8 cellular contexts compared by ENCODE assay signal in the genomic region with DNA sequence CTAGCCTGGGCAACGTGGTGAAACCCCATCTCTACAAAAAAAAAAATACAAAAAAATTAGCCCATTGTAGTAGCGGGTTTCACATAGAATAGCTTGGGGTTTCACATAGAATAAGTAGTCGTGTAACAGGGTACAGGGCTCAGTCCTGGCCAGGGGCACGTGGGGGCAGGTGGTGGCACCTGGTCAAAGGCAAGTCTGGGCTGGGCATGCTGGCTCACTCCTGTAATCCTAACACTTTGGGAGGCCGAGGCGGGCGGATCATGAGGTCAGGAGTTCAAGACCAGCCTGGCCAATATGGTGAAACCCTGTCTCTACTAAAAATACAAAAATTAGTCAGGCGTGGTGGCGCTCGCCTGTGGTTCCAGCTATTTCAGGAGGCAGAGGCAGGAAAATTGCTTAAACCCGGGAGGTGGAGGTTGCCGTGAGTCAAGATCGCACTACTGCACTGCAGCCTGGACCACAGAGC. TPM values are rescaled to one million over a fixed set of nuclear protein-coding genes. Genes with fewer than 3 reads are reported as not detected.
DNase-seq lines count a peak whose midpoint lies in the region; ATAC-seq, FAIRE-seq and TF ChIP-seq lines count a peak whose summit lies in the region.
"Not testable (repeated sequence)": the region's sequence is repeated elsewhere in the genome, so short reads cannot be mapped to it uniquely, and the experiment has no call there.

No MANE protein-coding gene starts in this region.

- intact Hi-C loops in PC-9 (cut with micrococcal nuclease; ENCODE audit: unreplicated experiment), result loop anchor here (1.0 kb wide), 2 partner anchors 9 to 13 kb away; no protein-coding TSS in a partner anchor
- intact Hi-C loops in activated naive CD4-positive, alpha-beta T cell treated with anti-CD3 and anti-CD28 coated beads for 36 hours (cut with micrococcal nuclease), result loop anchor here (1.0 kb wide), 1 partner anchor 78 kb away; the partner anchor contains the start of gene VSIR
- intact Hi-C loops in HepG2 (cut with micrococcal nuclease; ENCODE audit: unreplicated experiment); upper lobe of right lung (cut with DNase I): not testable (repeated sequence)

- H4K20me1 ChIP-seq in PC-9 (ENCODE audit: insufficient read depth) (peaks cover 24% of the 10 kb centered on the region), HepG2 (ENCODE audit: insufficient read depth, low read length) (peaks cover 26% of the 10 kb centered on the region)

- H3K27me3 ChIP-seq in PC-9 (ENCODE audit: insufficient read depth, low read depth); HepG2 (ENCODE audit: control insufficient read depth in 1 of 2, insufficient read depth in 2 of 2, low read length in 2 of 2); upper lobe of right lung: not testable (repeated sequence)

- TF ChIP-seq EP300 in HepG2 (IDR thresholded peaks at IDR 0.05; ENCODE audit: low read depth in 2 of 2, low read length in 2 of 2); HepG2 (CRISPR knock-in tag; IDR thresholded peaks at IDR 0.05; ENCODE audit: borderline replicate concordance): not testable (repeated sequence)

- not testable (repeated sequence) for H3K9me3 ChIP-seq in PC-9 (ENCODE audit: insufficient read depth, low read depth); HepG2 (ENCODE audit: low read length); upper lobe of right lung

- not testable (repeated sequence) for TF ChIP-seq RAD21 in HepG2 (CRISPR knock-in tag; IDR thresholded peaks at IDR 0.05)

- FAIRE-seq in HepG2 (lab: Jason Lieb, UNC), result not testable (repeated sequence)

- H3K4me3 Mint-ChIP-seq in activated naive CD4-positive, alpha-beta T cell treated with anti-CD3 and anti-CD28 coated beads for 36 hours, result peak overlapping the region; percentile 91
- peak overlapping the region; percentile 97 for H3K4me3 Mint-ChIP-seq in endothelial cell (ENCODE audit: unreplicated experiment)
- H3K4me3 Mint-ChIP-seq in progenitor cell of endocrine pancreas (ENCODE audit: low read depth), result peak overlapping the region; percentile 91

- H3K4me1 Mint-ChIP-seq in activated naive CD4-positive, alpha-beta T cell treated with anti-CD3 and anti-CD28 coated beads for 36 hours (ENCODE audit: low read depth), result peaks cover 40% of the 10 kb centered on the region
- H3K4me1 Mint-ChIP-seq in endothelial cell (ENCODE audit: unreplicated experiment), result peaks cover 21% of the 10 kb centered on the region
- peaks cover 31% of the 10 kb centered on the region for H3K4me1 Mint-ChIP-seq in progenitor cell of endocrine pancreas (ENCODE audit: low read depth)

- POLR2A ChIA-PET in PC-9 (lab: Charles Lee; ENCODE audit: unreplicated experiment), result interaction anchor here (0.7 to 1.0 kb wide), 7 partner anchors 8 to 962 kb away, joined by 4 to 11 read pairs (median 6); no protein-coding TSS in a partner anchor
- POLR2A ChIA-PET in HepG2 (lab: Yijun Ruan, JAX), result interaction anchor here (0.6 to 2.4 kb wide), 24 partner anchors 9 to 532 kb away, joined by 3 to 74 read pairs (median 4); partner anchors contain the start of genes ANAPC16 and ASCC1

- TF ChIP-seq POLR2A in HepG2 (IDR thresholded peaks at IDR 0.05; ENCODE audit: insufficient read depth in 1 of 2, low read depth in 2 of 2, low read length in 2 of 2), result not testable (repeated sequence)

- H3K36me3 ChIP-seq in PC-9 (ENCODE audit: low read depth); HepG2 (replicated peaks in 1 of 2; ENCODE audit: control insufficient read depth in 1 of 2, insufficient read depth in 2 of 2, low read length in 2 of 2); upper lobe of right lung: not testable (repeated sequence)

- H3K4me2 ChIP-seq in PC-9 (peak overlapping the region; percentile 98), HepG2 (ENCODE audit: low read depth, low read length) (peak overlapping the region; percentile 62)

- peaks cover 43% of the 10 kb centered on the region for H3K79me2 ChIP-seq in PC-9 (ENCODE audit: low read depth)
- peaks cover 40% of the 10 kb centered on the region for H3K79me2 ChIP-seq in HepG2 (ENCODE audit: insufficient read depth, low read length)

- H3K27ac ChIP-seq in PC-9 (peak overlapping the region; percentile 76), HepG2 (ENCODE audit: extremely low read length, insufficient read depth, low read length) (peak overlapping the region; percentile 23), upper lobe of right lung (peak overlapping the region; percentile 95)

- CTCF ChIA-PET in PC-9 (lab: Charles Lee), result interaction anchor here (0.8 to 0.9 kb wide), 2 partner anchors 45 to 86 kb away, joined by 3 read pairs; no protein-coding TSS in a partner anchor
- CTCF ChIA-PET in activated naive CD4-positive, alpha-beta T cell treated with anti-CD3 and anti-CD28 coated beads for 36 hours (lab: Charles Lee), result interaction anchor here (0.6 to 2.8 kb wide), 4 partner anchors 13 to 197 kb away, joined by 3 to 22 read pairs (median 4); no protein-coding TSS in a partner anchor
- CTCF ChIA-PET in HepG2 (lab: Yijun Ruan, JAX; ENCODE audit: low intra/inter-chr PET ratio, low total read pairs), result not testable (repeated sequence)

- ATAC-seq in GM18498 (IDR thresholded peaks at IDR 0.05; ENCODE audit: unreplicated experiment) (peak; percentile 11), HG03045 (IDR thresholded peaks at IDR 0.05; ENCODE audit: unreplicated experiment) (peak; percentile 2)
- ATAC-seq in HepG2, upper lobe of right lung: not testable (repeated sequence)

- H3K36me3 Mint-ChIP-seq in activated naive CD4-positive, alpha-beta T cell treated with anti-CD3 and anti-CD28 coated beads for 36 hours (ENCODE audit: low read depth); endothelial cell (ENCODE audit: low read depth, unreplicated experiment); progenitor cell of endocrine pancreas (ENCODE audit: insufficient read depth): not testable (repeated sequence)

- WGBS in HepG2 (ENCODE audit: low lambda C conversion rate), result 64% methylated on average over 13 of the region's 13 CpGs

- not testable (repeated sequence) for H3K9me3 Mint-ChIP-seq in activated naive CD4-positive, alpha-beta T cell treated with anti-CD3 and anti-CD28 coated beads for 36 hours; endothelial cell (ENCODE audit: unreplicated experiment); progenitor cell of endocrine pancreas (ENCODE audit: low read depth)

- not testable (repeated sequence) for H3K27me3 Mint-ChIP-seq in activated naive CD4-positive, alpha-beta T cell treated with anti-CD3 and anti-CD28 coated beads for 36 hours (ENCODE audit: low read depth); progenitor cell of endocrine pancreas
- H3K27me3 Mint-ChIP-seq in endothelial cell (ENCODE audit: unreplicated experiment), result peaks cover 10% of the 10 kb centered on the region

- H3K9ac ChIP-seq in HepG2 (ENCODE audit: insufficient read depth, low read depth, low read length), result peak overlapping the region; percentile 72

- not testable (repeated sequence) for H3K9me2 ChIP-seq in PC-9 (ENCODE audit: insufficient read depth)

- H3F3A ChIP-seq in PC-9 (ENCODE audit: insufficient read depth, low read depth), result not testable (repeated sequence)

- not testable (repeated sequence) for TF ChIP-seq CTCF in PC-9 (conservative IDR thresholded peaks at IDR 0.05); endothelial cell (IDR thresholded peaks at IDR 0.05; ENCODE audit: unreplicated experiment); HepG2 (CRISPR knock-in tag; IDR thresholded peaks at IDR 0.05); progenitor cell of endocrine pancreas (IDR thresholded peaks at IDR 0.05; ENCODE audit: unreplicated experiment); upper lobe of right lung (IDR thresholded peaks at IDR 0.05)

- TSS peak; percentile 95 for BruUV-seq in PC-9 (replicated peaks; lab: Mats Ljungman, UMichigan)
- not testable (repeated sequence) for BruUV-seq in HepG2 (replicated peaks; lab: Mats Ljungman, UMichigan)

- H3K4me3 ChIP-seq in PC-9 (peak overlapping the region; percentile 87; the same call in 1 of the 2 replicates), HepG2 (replicated peaks in 1 of 3; ENCODE audit: insufficient read depth in 1 of 3, low read depth in 2 of 3, low read length in 3 of 3) (peak overlapping the region; percentile 74 to 84 (median 81); a peak in 5 of 6 replicates), upper lobe of right lung (peak overlapping the region; percentile 100)

- peak overlapping the region; percentile 68 for H2AFZ ChIP-seq in PC-9
- H2AFZ ChIP-seq in HepG2 (ENCODE audit: low read length), result not testable (repeated sequence)

- peak overlapping the region; percentile 65 for H3K27ac Mint-ChIP-seq in activated naive CD4-positive, alpha-beta T cell treated with anti-CD3 and anti-CD28 coated beads for 36 hours
- H3K27ac Mint-ChIP-seq in endothelial cell (ENCODE audit: unreplicated experiment) (peak overlapping the region; percentile 57), progenitor cell of endocrine pancreas (peak overlapping the region; percentile 90)

- H3K4me1 ChIP-seq in PC-9 (replicated peaks; ENCODE audit: insufficient read depth) (peaks cover 39% of the 10 kb centered on the region), HepG2 (ENCODE audit: insufficient read depth, low read length) (peaks cover 45% of the 10 kb centered on the region), upper lobe of right lung (peaks cover 30% of the 10 kb centered on the region)

- in situ Hi-C loops in HepG2 (cut with HindIII; ENCODE audit: extremely low pct_ligation_motif_present, low pct_unique_long_range_greater_than_20kb), result not testable (repeated sequence)

- peak in 1 of 2 experiments; percentile 28 for DNase-seq in PC-9
- DNase-seq in activated naive CD4-positive, alpha-beta T cell treated with anti-CD3 and anti-CD28 coated beads for 36 hours; endothelial cell (ENCODE audit: low spot score); HepG2 (ENCODE audit: low spot score); progenitor cell of endocrine pancreas (ENCODE audit: low spot score, unreplicated experiment); upper lobe of right lung: not testable (repeated sequence)

RNA-seq across cellular contexts. Expression of gene PSAP, which starts 0.6 kb away (rescaled TPM):
- total RNA-seq in PC-9 (2021) (683 and 1,027 TPM in 2 replicates), endothelial cell (ENCODE audit: unreplicated experiment) (676 TPM), HepG2 (2016; rRNA removed; fragmentation: Illumina TruSeq; extraction: Trizol) (148 and 323 TPM in 2 replicates), progenitor cell of endocrine pancreas (510 and 538 TPM in 2 replicates), upper lobe of right lung (1,464 TPM)
- total RNA-seq in activated naive CD4-positive, alpha-beta T cell treated with anti-CD3 and anti-CD28 coated beads for 36 hours, result 100 to 1,000 TPM; 129 to 133 TPM
- total RNA-seq in HepG2 (2016; cell fraction: cytosol; rRNA removed; fragmentation: Illumina TruSeq; extraction: Trizol; ENCODE audit: low read depth), result 16.4 and 17.5 TPM in 2 replicates
- 130 and 339 TPM in 2 replicates for total RNA-seq in HepG2 (2016; cell fraction: insoluble cytoplasmic fraction; rRNA removed; fragmentation: Illumina TruSeq; extraction: Trizol)
- 41.6 and 42.4 TPM in 2 replicates for total RNA-seq in HepG2 (2016; cell fraction: membrane; rRNA removed; fragmentation: Illumina TruSeq; extraction: Trizol)
- 278 and 332 TPM in 2 replicates for total RNA-seq in HepG2 (2016; cell fraction: nucleus; rRNA removed; fragmentation: Illumina TruSeq; extraction: Trizol)
- polyA plus RNA-seq in HepG2 (2011; rRNA removed), result 643 and 779 TPM in 2 replicates
- 776 and 886 TPM in 2 replicates for polyA plus RNA-seq in HepG2 (2011; cell fraction: cytosol; rRNA removed)
- polyA plus RNA-seq in HepG2 (2011; cell fraction: nucleus; rRNA removed), result 356 and 433 TPM in 2 replicates
- 412 and 503 TPM in 2 replicates for polyA plus RNA-seq in HepG2 (2012)
- 14.6 and 15.4 TPM in 2 replicates for polyA plus RNA-seq in HepG2 (2016; cell fraction: cytosol; fragmentation: Illumina TruSeq; extraction: Trizol; ENCODE audit: low read depth)
- polyA plus RNA-seq in HepG2 (2016; cell fraction: insoluble cytoplasmic fraction; fragmentation: Illumina TruSeq; extraction: Trizol; ENCODE audit: low read depth), result 111 and 126 TPM in 2 replicates
- polyA plus RNA-seq in HepG2 (2016; cell fraction: membrane; fragmentation: Illumina TruSeq; extraction: Trizol; ENCODE audit: low read depth), result 26.4 and 27.8 TPM in 2 replicates
- 383 and 387 TPM in 2 replicates for polyA plus RNA-seq in HepG2 (2016; cell fraction: nucleus; fragmentation: Illumina TruSeq; extraction: Trizol; ENCODE audit: insufficient read depth, low read depth)
- polyA minus RNA-seq in HepG2 (2011; rRNA and poly(A)+ RNA removed; ENCODE audit: low replicate concordance), result 387 and 527 TPM in 2 replicates
- polyA minus RNA-seq in HepG2 (2011; cell fraction: cytosol; rRNA and poly(A)+ RNA removed), result 256 and 356 TPM in 2 replicates
- 143 and 184 TPM in 2 replicates for polyA minus RNA-seq in HepG2 (2011; cell fraction: nucleus; rRNA and poly(A)+ RNA removed)

Comparison
In these comparisons a context has a peak if more than half of its experiments do, and no peak if none do; other contexts are left out.
1. H3K27ac ChIP-seq: peak in every context shown above with its lines; median percentile 95 in upper lobe of right lung; 76 in PC-9; 23 in HepG2.